In genomic region chr5:139669681-139670368, GRCh38 we compare ENCODE assay signal across 8 cellular contexts. TPM values are rescaled to one million over a fixed set of nuclear protein-coding genes. Genes with fewer than 3 reads are reported as not detected.
A peak's percentile ranks its signal among the peaks of the same experiment; 100 is the strongest.
DNase-seq lines count a peak whose midpoint lies in the region; ATAC-seq and TF ChIP-seq lines count a peak whose summit lies in the region.

No MANE protein-coding gene starts in this region.

- peaks cover 6% of the 10 kb centered on the region; the same call in 1 of the 2 replicates for H4K20me1 ChIP-seq in DOHH2 (ENCODE audit: control insufficient read depth, insufficient read depth, low read depth, low read length)

- peaks cover 23% of the 10 kb centered on the region for H3F3A ChIP-seq in DOHH2 (ENCODE audit: control insufficient read depth, insufficient read depth)

- intact Hi-C loops in body of pancreas (cut with DNase I) = no loop called here
- intact Hi-C loops in natural killer cell (cut with micrococcal nuclease) = loop anchor here (1.0 to 2.0 kb wide), 6 partner anchors 9 to 41 kb away; no protein-coding TSS in a partner anchor

- peak overlapping the region; percentile 84 for H3K4me3 Mint-ChIP-seq in natural killer cell

- H3K36me3 ChIP-seq in DOHH2 (ENCODE audit: control insufficient read depth, low read length) (peaks cover 17% of the 10 kb centered on the region), body of pancreas (replicated peaks in 1 of 2; ENCODE audit: insufficient read depth in 1 of 2, low read depth in 2 of 2) (no peaks in the 10 kb centered on the region)

- peaks cover 58 to 89% of the 10 kb centered on the region in 2 donors for H3K4me1 Mint-ChIP-seq in natural killer cell

- CTCF ChIA-PET in HEK293T (lab: Yijun Ruan, JAX) = interaction anchor here (0.5 to 1.6 kb wide), 5 partner anchors 9 to 443 kb away, joined by 3 to 10 read pairs (median 3); no protein-coding TSS in a partner anchor

- peak overlapping the region; percentile 92 to 94 for H3K27ac Mint-ChIP-seq in natural killer cell

- no peaks in the 10 kb centered on the region for H3K27me3 Mint-ChIP-seq in natural killer cell (ENCODE audit: low read depth in 2 of 2)

- POLR2A ChIA-PET in HEK293T (lab: Yijun Ruan, JAX) = interaction anchor here (0.6 to 1.4 kb wide), 2 partner anchors 21 to 39 kb away, joined by 3 to 4 read pairs; no protein-coding TSS in a partner anchor

- H3K9me3 ChIP-seq in DOHH2 (ENCODE audit: control insufficient read depth, insufficient read depth, low read length) (no peaks in the 10 kb centered on the region), body of pancreas (no peaks in the 10 kb centered on the region)

- DNase-seq in Kasumi-1 (lab: John Stamatoyannopoulos, UW) (peak; percentile 68 to 83), body of pancreas (peak; percentile 77 to 88 (median 86)), natural killer cell (peak; percentile 67), GOT3 (lab: John Stamatoyannopoulos, UW) (no peak), DMS79 (lab: John Stamatoyannopoulos, UW) (no peak), HEK293T (ENCODE audit: extremely low spot score) (no peak)

- H3K4me2 ChIP-seq in DOHH2 (ENCODE audit: low read length) = peak overlapping the region; percentile 91

- no peaks in the 10 kb centered on the region for H3K9me2 ChIP-seq in DOHH2 (replicated peaks; ENCODE audit: control insufficient read depth, low read length)

- H3K4me3 ChIP-seq in DOHH2 (ENCODE audit: low read length) (peak overlapping the region; percentile 76), body of pancreas (no peak overlapping the region)

- peaks cover 84% of the 10 kb centered on the region for H3K79me2 ChIP-seq in DOHH2 (ENCODE audit: control insufficient read depth, low read length)

- no peaks in the 10 kb centered on the region for H3K9me3 Mint-ChIP-seq in natural killer cell

- ATAC-seq in GM21529 (IDR thresholded peaks at IDR 0.05; ENCODE audit: unreplicated experiment) (peak; percentile 32), body of pancreas (peak; percentile 40), natural killer cell (peak; percentile 40 to 62 (median 56))

- TF ChIP-seq POLR2A in body of pancreas (IDR thresholded peaks at IDR 0.05) = no peak

- no peak for TF ChIP-seq CTCF in DOHH2 (IDR thresholded peaks at IDR 0.05; ENCODE audit: low read depth, low read length, poor library complexity, severe bottlenecking)
- TF ChIP-seq CTCF in body of pancreas (IDR thresholded peaks at IDR 0.05) = no peak
- TF ChIP-seq CTCF in natural killer cell (IDR thresholded peaks at IDR 0.05) = no peak

- no peaks in the 10 kb centered on the region for H3K36me3 Mint-ChIP-seq in natural killer cell

- H3K27me3 ChIP-seq in DOHH2 (ENCODE audit: control insufficient read depth, low read length) (no peaks in the 10 kb centered on the region), body of pancreas (no peaks in the 10 kb centered on the region)

- 9 to 25% methylated on average over 16 to 23 of the region's 23 CpGs for WGBS in body of pancreas, 2 donors

- H3K27ac ChIP-seq in DOHH2 (ENCODE audit: low read depth, low read length) = peak overlapping the region; percentile 98
- H3K27ac ChIP-seq in body of pancreas = peak overlapping the region; percentile 82 to 94 (median 91)

- peaks cover 87% of the 10 kb centered on the region for H3K4me1 ChIP-seq in DOHH2 (ENCODE audit: control insufficient read depth, low read length)
- peaks cover 100% of the 10 kb centered on the region for H3K4me1 ChIP-seq in body of pancreas

TF ChIP-seq in HEK293T, 16 proteins besides CTCF, POLR2A, EP300 and RAD21:
- no peak for TF ChIP-seq HDGF (IDR thresholded peaks at IDR 0.05; ENCODE audit: borderline replicate concordance)

RNA-seq across cellular contexts. Expression of gene CXXC5, which starts 21.7 kb away (rescaled TPM):
- 10 to 100 TPM; 86.6 to 87.7 TPM for total RNA-seq in body of pancreas
- total RNA-seq in natural killer cell = 100 to 1,000 TPM in 1 of 3 donors, 10 to 100 TPM in 2; 75.6 to 124 (median 84.8) TPM

Comparison
In these comparisons a context has a peak if more than half of its experiments do, and no peak if none do; other contexts are left out.
1. DNase-seq: peak in Kasumi-1 (2 of 2), body of pancreas (4 of 4) and natural killer cell (single experiment); none in GOT3 (single experiment), DMS79 (single experiment) and HEK293T (single experiment).
2. Peak in every context shown above with its lines, with median percentiles within 50 percentile points of each other: ATAC-seq.